ENCODE assay signal across 28 cellular contexts in the genomic region with DNA sequence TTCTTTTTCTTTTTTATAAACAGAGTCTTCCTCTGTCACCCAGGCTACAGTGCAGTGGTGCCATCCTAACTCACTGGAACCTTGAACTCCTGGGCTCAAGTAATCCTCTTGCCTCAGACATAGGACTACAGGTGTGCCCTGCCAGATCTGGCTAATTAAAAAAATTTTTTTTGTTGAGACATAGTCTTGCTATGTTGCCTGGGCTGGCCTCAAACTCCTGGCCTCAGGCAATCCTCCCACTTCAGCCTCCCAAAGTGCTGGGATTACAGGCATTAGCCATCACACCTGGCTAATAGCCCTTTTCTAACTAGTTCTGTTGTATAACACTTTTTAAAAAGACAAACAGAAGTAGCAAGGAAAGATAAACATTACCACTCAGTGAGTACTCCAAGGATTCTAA.
"Had no signal": no experiment of that assay in that cellular context is flagged by ENCODE, and none has a peak within 500 bp of the region (broad histone marks: within the 10 kb centered on the region; RNA-seq: fewer than 3 reads in every experiment).

No MANE protein-coding gene starts in this region.

- DNase-seq: colonic mucosa; cortex of kidney; dermis blood vessel endothelial cell; dorsolateral prefrontal cortex; effector CD4-positive, alpha-beta T cell; effector CD8-positive, alpha-beta T cell; effector memory CD4-positive, alpha-beta T cell; effector memory CD8-positive, alpha-beta T cell; endodermal cell; erythroblast; esophagus squamous epithelium; foreskin fibroblast; foreskin keratinocyte; foreskin melanocyte; gastrocnemius medialis; glutamatergic neuron; head of caudate nucleus; heart left ventricle; heart right ventricle had no signal

- H3K27me3 ChIP-seq: colonic mucosa, dorsolateral prefrontal cortex, esophagus muscularis mucosa, esophagus squamous epithelium, foreskin keratinocyte, gastrocnemius medialis, gastroesophageal sphincter, heart left ventricle, heart right ventricle had no signal

- H3K9me3 ChIP-seq: colonic mucosa, esophagus muscularis mucosa, esophagus squamous epithelium, gastrocnemius medialis, gastroesophageal sphincter, heart left ventricle, heart right ventricle had no signal

- H3K27ac ChIP-seq: colonic mucosa, coronary artery, dorsolateral prefrontal cortex, epithelial cell of prostate, esophagus muscularis mucosa, esophagus squamous epithelium, foreskin keratinocyte, gastrocnemius medialis, gastroesophageal sphincter, heart left ventricle, heart right ventricle had no signal

- H3K4me3 ChIP-seq: colonic mucosa, coronary artery, dorsolateral prefrontal cortex, esophagus muscularis mucosa, esophagus squamous epithelium, gastrocnemius medialis, gastroesophageal sphincter, heart left ventricle, heart right ventricle had no signal

- H3K36me3 ChIP-seq: colonic mucosa had no signal

- H3K4me1 ChIP-seq: colonic mucosa, esophagus muscularis mucosa, esophagus squamous epithelium, foreskin keratinocyte, gastroesophageal sphincter, heart left ventricle, heart right ventricle had no signal

- ATAC-seq: effector memory CD8-positive, alpha-beta T cell; esophagus mucosa; foreskin keratinocyte; gastrocnemius medialis; gastroesophageal sphincter; heart left ventricle; heart right ventricle had no signal

- FAIRE-seq: colon, endometrium, endothelial cell of umbilical vein, frontal cortex had no signal
